ENCODE assay signal across 25 cellular contexts in the genomic region with DNA sequence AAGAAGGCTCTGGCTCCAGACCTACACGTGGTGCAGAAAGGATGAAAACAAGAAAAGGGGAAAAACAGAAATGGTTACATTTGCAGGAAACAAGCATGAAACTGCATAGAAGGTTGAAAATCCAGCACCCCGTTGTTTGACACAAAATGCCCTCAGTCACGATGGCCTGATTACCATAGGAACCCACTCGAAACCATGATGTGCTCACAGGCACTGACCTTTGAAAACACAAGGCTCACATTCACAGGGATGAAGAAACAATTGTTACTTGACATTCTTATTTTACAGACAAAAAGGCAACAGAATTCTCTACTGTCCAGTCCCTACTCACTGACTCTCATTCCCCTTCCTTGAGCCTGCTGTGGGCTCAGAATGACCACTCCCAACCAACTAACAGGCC.
DNase-seq lines count a peak whose midpoint lies in the region; ATAC-seq, FAIRE-seq and TF ChIP-seq lines count a peak whose summit lies in the region.
"Had no signal": no experiment of that assay in that cellular context is flagged by ENCODE, and none has a peak within 500 bp of the region (broad histone marks: within the 10 kb centered on the region; RNA-seq: fewer than 3 reads in every experiment).

No MANE protein-coding gene starts in this region.

- no peaks in the 10 kb centered on the region for H3K79me2 ChIP-seq in mesendoderm (ENCODE audit: control insufficient read depth, insufficient read depth, low read length)
- H3K79me2 ChIP-seq: parathyroid adenoma had no signal

- H4K5ac ChIP-seq in mesendoderm (ENCODE audit: low read length) = no peak overlapping the region

- no peaks in the 10 kb centered on the region for H3K79me1 ChIP-seq in mesendoderm (ENCODE audit: low read length)

- H3K27me3 ChIP-seq in dorsolateral prefrontal cortex = peaks cover 0 to 16% (median 0%) of the 10 kb centered on the region in 45 donors
- H3K27me3 ChIP-seq in subcutaneous abdominal adipose tissue (ENCODE audit: control insufficient read depth in 5 of 5, insufficient read depth in 4 of 5, low read length in 5 of 5) = no peaks in the 10 kb centered on the region
- no peaks in the 10 kb centered on the region for H3K27me3 ChIP-seq in pancreas
- H3K27me3 ChIP-seq in mesendoderm (ENCODE audit: insufficient read depth, low read length, poor library complexity) = peaks cover 2% of the 10 kb centered on the region
- H3K27me3 ChIP-seq: BLaER1 treated with 17β-estradiol and CSF1 and Interleukin-3, amounts not matched to agents 10 nM and 100 nM had no signal

- H3K4ac ChIP-seq in mesendoderm (ENCODE audit: low read depth, low read length) = no peak overlapping the region

- no peak overlapping the region for H2BK15ac ChIP-seq in mesendoderm (replicated peaks; ENCODE audit: low read depth)

- 89% methylated on average over 4 of the region's 4 CpGs for WGBS in pancreas, 2 donors
- no CpG with 5 or more reads among the region's 4 CpGs for WGBS in mesendoderm (ENCODE audit: extremely low coverage, insufficient coverage, low lambda C conversion rate)

- H3K36me3 ChIP-seq in subcutaneous abdominal adipose tissue (ENCODE audit: control insufficient read depth in 5 of 5, insufficient read depth in 5 of 5, low read length in 5 of 5) = peaks cover 0 to 9% (median under 1%) of the 10 kb centered on the region in 5 donors
- no peaks in the 10 kb centered on the region for H3K36me3 ChIP-seq in pancreas
- H3K36me3 ChIP-seq in mesendoderm (ENCODE audit: control insufficient read depth, insufficient read depth, low read length) = no peaks in the 10 kb centered on the region

- intact Hi-C loops in dorsolateral prefrontal cortex (cut with DNase I) (no loop called here), pancreas (cut with DNase I) (no loop called here)

- H2BK120ac ChIP-seq in mesendoderm (ENCODE audit: low read depth, low read length) = no peak overlapping the region

- H3K23ac ChIP-seq in mesendoderm (ENCODE audit: low read length) = no peak overlapping the region

- no peak overlapping the region for H2AK5ac ChIP-seq in mesendoderm (ENCODE audit: low read length)

- H3K27ac ChIP-seq in dorsolateral prefrontal cortex (peak overlapping the region in 56 of 59 donors; percentile 20 to 92 (median 65)), subcutaneous abdominal adipose tissue (ENCODE audit: low read depth, low read length) (peak overlapping the region; percentile 99), pancreas (no peak overlapping the region), mesendoderm (ENCODE audit: low read depth, low read length) (no peak overlapping the region)
- H3K27ac ChIP-seq: BLaER1 treated with 17β-estradiol and CSF1 and Interleukin-3, amounts not matched to agents 10 nM and 100 nM; parathyroid adenoma; SK-N-MC had no signal

- ATAC-seq in pancreas (no peak), GM19397 (IDR thresholded peaks at IDR 0.05; ENCODE audit: unreplicated experiment) (no peak)
- ATAC-seq: HepG2; stimulated activated naive CD8-positive, alpha-beta T cell treated with anti-CD3 and anti-CD28 coated beads, Interleukin-15, Interleukin-2, amounts not matched to agents 100 U/mL and 50 U/mL, for 24 hours; WTC11 had no signal

- FAIRE-seq in GM12892 (lab: Jason Lieb, UNC) (peak; percentile 46), pancreas (lab: Jason Lieb, UNC) (no peak)
- FAIRE-seq: HepG2, urothelium cell line had no signal

- H4K8ac ChIP-seq in mesendoderm (ENCODE audit: low read depth, low read length) = no peak overlapping the region

- TF ChIP-seq CTCF in dorsolateral prefrontal cortex (IDR thresholded peaks at IDR 0.05 in 54 of 56, conservative IDR thresholded peaks at IDR 0.05 in 2 of 56; ENCODE audit: low read depth in 1 of 56, partially characterized antibody in 56 of 56) (peak in 8 of 56 donors; percentile 12 to 24 (median 17)), pancreas (IDR thresholded peaks at IDR 0.05) (no peak)

- no peak overlapping the region for H3K56ac ChIP-seq in mesendoderm (ENCODE audit: low read length)

- H3K9ac ChIP-seq in subcutaneous abdominal adipose tissue (ENCODE audit: low read length in 5 of 5) (peak overlapping the region in 1 of 5 donors; percentile 11), mesendoderm (ENCODE audit: low read length) (no peak overlapping the region)
- H3K9ac ChIP-seq: BLaER1 treated with 17β-estradiol and CSF1 and Interleukin-3, amounts not matched to agents 10 nM and 100 nM; parathyroid adenoma had no signal

- DNase-seq in GM12892 (ENCODE audit: insufficient read length) = no peak
- DNase-seq in dorsolateral prefrontal cortex = peak in 2 of 10 donors; percentile 61 to 65
- DNase-seq in midbrain (lab: John Stamatoyannopoulos, UW) = peak; percentile 70
- no peak for DNase-seq in pancreas
- no peak for DNase-seq in iPS-NIHi7 (ENCODE audit: extremely low spot score)
- DNase-seq in mesendoderm = no peak
- DNase-seq: activated CD4-positive, alpha-beta T cell treated with anti-CD3 and anti-CD28 coated beads, Interleukin-2, amount 50 U/mL, for 4 hours; activated gamma-delta T cell; Calu3; effector CD4-positive, alpha-beta T cell; NCI-H2107; NCI-H510A; NK-92 treated with Interleukin-12 subunit alpha and Interleukin-12 subunit beta, amount 100 ng/mL, for 24 hours; stimulated activated CD4-positive, alpha-beta T cell treated with anti-CD3 and anti-CD28 coated beads, Interleukin-2, amount 100 ng/mL, for 48 hours; stimulated activated naive CD8-positive, alpha-beta T cell treated with anti-CD3 and anti-CD28 coated beads, Interleukin-15, Interleukin-2, amounts not matched to agents 100 U/mL and 50 U/mL, for 24 hours; T-helper 2 cell had no signal

- H3K4me3 ChIP-seq in dorsolateral prefrontal cortex = peak overlapping the region in 6 of 59 donors; percentile 2 to 28 (median 18)
- H3K4me3 ChIP-seq in subcutaneous abdominal adipose tissue (ENCODE audit: low read depth in 1 of 5, low read length in 5 of 5) = peak overlapping the region in 1 of 5 donors; percentile 13
- no peak overlapping the region for H3K4me3 ChIP-seq in pancreas
- H3K4me3 ChIP-seq in mesendoderm (ENCODE audit: low read length) = no peak overlapping the region
- H3K4me3 ChIP-seq: BLaER1 treated with 17β-estradiol and CSF1 and Interleukin-3, amounts not matched to agents 10 nM and 100 nM; SK-N-MC; smooth muscle cell had no signal

- no peak for TF ChIP-seq POLR2A in GM12892 (IDR thresholded peaks at IDR 0.05; ENCODE audit: low read depth, low read length)

- no peak overlapping the region for H2BK5ac ChIP-seq in mesendoderm (ENCODE audit: low read length)

- H3K4me1 ChIP-seq in subcutaneous abdominal adipose tissue (ENCODE audit: control insufficient read depth in 5 of 5, insufficient read depth in 5 of 5, low read length in 5 of 5) (peaks cover 6 to 56% (median 28%) of the 10 kb centered on the region in 5 donors), pancreas (peaks cover 0 to 8% (median 0%) of the 10 kb centered on the region in 3 donors), mesendoderm (ENCODE audit: control insufficient read depth, low read depth, low read length) (peaks cover 4% of the 10 kb centered on the region)

- no peak overlapping the region for H3K18ac ChIP-seq in mesendoderm (ENCODE audit: low read length)

- no peak overlapping the region for H3K4me2 ChIP-seq in mesendoderm (ENCODE audit: low read length)
- H3K4me2 ChIP-seq: smooth muscle cell had no signal

- H3K9me3 ChIP-seq in subcutaneous abdominal adipose tissue (ENCODE audit: control insufficient read depth in 5 of 5, low read length in 5 of 5) (no peaks in the 10 kb centered on the region), pancreas (no peaks in the 10 kb centered on the region)
- H3K9me3 ChIP-seq: BLaER1 treated with 17β-estradiol and CSF1 and Interleukin-3, amounts not matched to agents 10 nM and 100 nM had no signal

Comparison
In these comparisons a context has a peak if more than half of its experiments do, and no peak if none do; other contexts are left out.
1. H3K27ac ChIP-seq: peak in dorsolateral prefrontal cortex (56 of 59) and subcutaneous abdominal adipose tissue (single experiment); none in pancreas (0 of 4) and mesendoderm (single experiment).